In the genomic region with DNA sequence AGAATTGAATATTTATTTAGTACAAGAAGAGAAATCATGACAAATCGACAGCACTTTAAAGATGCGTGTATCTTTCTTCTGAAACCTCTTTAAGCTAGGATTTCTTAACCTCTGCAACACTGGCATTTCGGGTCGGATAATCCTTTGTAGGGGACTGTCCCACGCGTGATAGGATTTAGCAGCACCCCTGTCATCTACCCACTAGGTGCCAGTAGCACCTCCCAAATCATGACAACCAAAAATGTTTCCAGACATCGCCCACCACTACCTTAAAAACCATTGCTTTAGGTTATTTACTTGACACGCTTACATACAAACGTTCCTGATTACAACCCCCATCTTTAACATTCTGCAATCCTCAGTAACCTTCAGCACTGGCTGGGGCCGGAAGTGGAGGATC, we compare ENCODE assay signal across 24 cellular contexts.
"Had no signal": no experiment of that assay in that cellular context is flagged by ENCODE, and none has a peak within 500 bp of the region (broad histone marks: within the 10 kb centered on the region; RNA-seq: fewer than 3 reads in every experiment).

No MANE protein-coding gene starts in this region.

- H3K27me3 Mint-ChIP-seq: activated B cell treated with CpG ODN at 0.5 μM for 24 hours; activated T-cell treated with anti-CD3 and anti-CD28 coated beads, Interleukin-2, amount 50 U/mL, for 24 hours had no signal

- H3K4me1 ChIP-seq: gastrocnemius medialis, left ventricle myocardium inferior, right lobe of liver, suprapubic skin had no signal

- H3K27me3 ChIP-seq: gastrocnemius medialis, right lobe of liver, suprapubic skin had no signal

- H3K27ac ChIP-seq: gastrocnemius medialis, left ventricle myocardium inferior, right lobe of liver, suprapubic skin had no signal

- H3K9me3 ChIP-seq: gastrocnemius medialis, left ventricle myocardium inferior, right lobe of liver, suprapubic skin had no signal

- H3K36me3 ChIP-seq: gastrocnemius medialis, left ventricle myocardium inferior, right lobe of liver, suprapubic skin had no signal

- FAIRE-seq: colon, small intestine had no signal

- H3K4me3 ChIP-seq: gastrocnemius medialis, left ventricle myocardium inferior, right lobe of liver, suprapubic skin had no signal

- ATAC-seq: activated CD8-positive, alpha-beta T cell treated with anti-CD3 and anti-CD28 coated beads for 36 hours; gastrocnemius medialis; naive thymus-derived CD4-positive, alpha-beta T cell; right lobe of liver had no signal

- H3K4me3 Mint-ChIP-seq: activated B cell treated with CpG ODN at 0.5 μM for 24 hours; activated CD8-positive, alpha-beta T cell treated with anti-CD3 and anti-CD28 coated beads for 36 hours; activated T-cell treated with anti-CD3 and anti-CD28 coated beads, Interleukin-2, amount 50 U/mL, for 24 hours; brain; memory B cell; naive thymus-derived CD4-positive, alpha-beta T cell; stimulated activated naive CD8-positive, alpha-beta T cell treated with anti-CD3 and anti-CD28 coated beads, Interleukin-15, Interleukin-2, amounts not matched to agents 100 ng/mL and 50 ng/mL, for 24 hours had no signal

- H3K9me3 Mint-ChIP-seq: activated B cell treated with CpG ODN at 0.5 μM for 24 hours; activated CD8-positive, alpha-beta T cell treated with anti-CD3 and anti-CD28 coated beads for 36 hours; activated T-cell treated with anti-CD3 and anti-CD28 coated beads, Interleukin-2, amount 50 U/mL, for 24 hours; activated T-helper 2 cell treated with anti-CD3 and anti-CD28 coated beads, Interferon-gamma antibody, Interleukin-2, Interleukin-4, amounts not matched to agents 10 μg/mL and 5 μg/mL and 100 μg/mL, durations not matched to agents 14 hours and 24 hours and 36 hours; brain; memory B cell; stimulated activated naive CD8-positive, alpha-beta T cell treated with anti-CD3 and anti-CD28 coated beads, Interleukin-15, Interleukin-2, amounts not matched to agents 100 ng/mL and 50 ng/mL, for 24 hours had no signal

- H3K36me3 Mint-ChIP-seq: brain; memory B cell; naive thymus-derived CD4-positive, alpha-beta T cell had no signal

- DNase-seq: activated B cell treated with CpG ODN at 0.5 μM for 24 hours; activated CD4-positive, alpha-beta T cell treated with anti-CD3 and anti-CD28 coated beads for 48 hours; activated CD8-positive, alpha-beta T cell treated with anti-CD3 and anti-CD28 coated beads for 36 hours; activated naive CD4-positive, alpha-beta T cell treated with Interleukin-2 at 50 U/mL for 16 hours; activated T-cell treated with anti-CD3 and anti-CD28 coated beads, Interleukin-2, amount 50 U/mL, for 24 hours; anterior cingulate cortex; central memory CD4-positive, alpha-beta T cell; erythroblast; gastrocnemius medialis; head of caudate nucleus; left ventricle myocardium inferior; naive thymus-derived CD4-positive, alpha-beta T cell; right lobe of liver; small intestine; stimulated activated CD4-positive, alpha-beta T cell treated with anti-CD3 and anti-CD28 coated beads, Interleukin-15, amount 100 ng/mL, for 24 hours; stimulated activated CD4-positive, alpha-beta T cell treated with anti-CD3 and anti-CD28 coated beads, Interleukin-2, amount 100 ng/mL, for 48 hours; T-helper 2 cell; trophoblast cell had no signal

- H3K27ac Mint-ChIP-seq: activated B cell treated with CpG ODN at 0.5 μM for 24 hours; activated CD8-positive, alpha-beta T cell treated with anti-CD3 and anti-CD28 coated beads for 36 hours; activated T-cell treated with anti-CD3 and anti-CD28 coated beads, Interleukin-2, amount 50 U/mL, for 24 hours; activated T-helper 2 cell treated with anti-CD3 and anti-CD28 coated beads, Interferon-gamma antibody, Interleukin-2, Interleukin-4, amounts not matched to agents 10 μg/mL and 5 μg/mL and 100 μg/mL, durations not matched to agents 14 hours and 24 hours and 36 hours; brain; memory B cell; naive thymus-derived CD4-positive, alpha-beta T cell; stimulated activated naive CD8-positive, alpha-beta T cell treated with anti-CD3 and anti-CD28 coated beads, Interleukin-15, Interleukin-2, amounts not matched to agents 100 ng/mL and 50 ng/mL, for 24 hours had no signal

- H3K4me1 Mint-ChIP-seq: activated B cell treated with CpG ODN at 0.5 μM for 24 hours, memory B cell had no signal
